26 cellular contexts compared by ENCODE assay signal in genomic region chr4:26791346-26791745, GRCh38.
"Had no signal": no experiment of that assay in that cellular context is flagged by ENCODE, and none has a peak within 500 bp of the region (broad histone marks: within the 10 kb centered on the region; RNA-seq: fewer than 3 reads in every experiment).

No MANE protein-coding gene starts in this region.

- H3K27ac Mint-ChIP-seq: natural killer cell; nephron; neural progenitor cell; stimulated activated effector memory CD8-positive, alpha-beta T cell treated with anti-CD3 and anti-CD28 coated beads, Interleukin-12 subunit alpha, Interleukin-12 subunit beta, amount 100 ng/mL, for 72 hours; stimulated activated naive B cell treated with anti-CD40 and anti-IgM and Interleukin-4, amounts not matched to agents 10 μg/mL and 1 μg/mL and 100 μg/mL, for 72 hours; stimulated activated naive CD8-positive, alpha-beta T cell treated with anti-CD3 and anti-CD28 coated beads, Interleukin-15, Interleukin-2, amounts not matched to agents 100 ng/mL and 50 ng/mL, for 24 hours had no signal

- H3K27ac ChIP-seq: neural progenitor cell, ovary, parathyroid adenoma, prostate gland, right lobe of liver, sigmoid colon, stomach, thoracic aorta, thyroid gland, tibial nerve, upper lobe of left lung, vagina had no signal

- H3K4me1 ChIP-seq: right lobe of liver had no signal

- H3K36me3 Mint-ChIP-seq: stimulated activated effector memory CD8-positive, alpha-beta T cell treated with anti-CD3 and anti-CD28 coated beads, Interleukin-12 subunit alpha, Interleukin-12 subunit beta, amount 100 ng/mL, for 72 hours had no signal

- ATAC-seq: natural killer cell; right cardiac atrium; right lobe of liver; stimulated activated effector memory CD8-positive, alpha-beta T cell treated with anti-CD3 and anti-CD28 coated beads, Interleukin-12 subunit alpha, Interleukin-12 subunit beta, amount 100 ng/mL, for 72 hours; stimulated activated naive B cell treated with anti-CD40 and anti-IgM and Interleukin-4, amounts not matched to agents 10 μg/mL and 1 μg/mL and 100 μg/mL, for 72 hours had no signal

- DNase-seq: natural killer cell; occipital lobe; ovary; right cardiac atrium; right lobe of liver; sigmoid colon; small intestine; stimulated activated CD4-positive, alpha-beta T cell treated with anti-CD3 and anti-CD28 coated beads, Interleukin-15, amount 100 ng/mL, for 24 hours; stimulated activated CD4-positive, alpha-beta T cell treated with anti-CD3 and anti-CD28 coated beads, Interleukin-2, amount 100 ng/mL, for 24 hours; stimulated activated CD4-positive, alpha-beta T cell treated with anti-CD3 and anti-CD28 coated beads, Interleukin-2, amount 100 ng/mL, for 48 hours; stimulated activated CD4-positive, alpha-beta T cell treated with anti-CD3 and anti-CD28 coated beads, Interleukin-4, amount 100 ng/mL, for 24 hours; stimulated activated naive B cell treated with anti-CD40 and anti-IgM and Interleukin-4, amounts not matched to agents 10 μg/mL and 1 μg/mL and 100 μg/mL, for 72 hours; stimulated activated naive CD4-positive, alpha-beta T cell treated with Interleukin-2 at 50 U/mL for 16 hours; stomach; thyroid gland; trophoblast cell; upper lobe of left lung had no signal

- H3K4me3 ChIP-seq: neural progenitor cell, ovary, prostate gland, right lobe of liver, sigmoid colon, stomach, thoracic aorta, thyroid gland, tibial nerve, upper lobe of left lung, vagina had no signal

- H3K36me3 ChIP-seq: neural progenitor cell, ovary, prostate gland, right lobe of liver, sigmoid colon, stomach, thoracic aorta, thyroid gland, tibial nerve, upper lobe of left lung, vagina had no signal

- H3K4me3 Mint-ChIP-seq: natural killer cell; nephron; neural progenitor cell; stimulated activated effector memory CD8-positive, alpha-beta T cell treated with anti-CD3 and anti-CD28 coated beads, Interleukin-12 subunit alpha, Interleukin-12 subunit beta, amount 100 ng/mL, for 72 hours; stimulated activated naive B cell treated with anti-CD40 and anti-IgM and Interleukin-4, amounts not matched to agents 10 μg/mL and 1 μg/mL and 100 μg/mL, for 72 hours; stimulated activated naive CD8-positive, alpha-beta T cell treated with anti-CD3 and anti-CD28 coated beads, Interleukin-15, Interleukin-2, amounts not matched to agents 100 ng/mL and 50 ng/mL, for 24 hours had no signal

- H3K9me3 Mint-ChIP-seq: neural progenitor cell; stimulated activated effector memory CD8-positive, alpha-beta T cell treated with anti-CD3 and anti-CD28 coated beads, Interleukin-12 subunit alpha, Interleukin-12 subunit beta, amount 100 ng/mL, for 72 hours; stimulated activated naive B cell treated with anti-CD40 and anti-IgM and Interleukin-4, amounts not matched to agents 10 μg/mL and 1 μg/mL and 100 μg/mL, for 72 hours; stimulated activated naive CD8-positive, alpha-beta T cell treated with anti-CD3 and anti-CD28 coated beads, Interleukin-15, Interleukin-2, amounts not matched to agents 100 ng/mL and 50 ng/mL, for 24 hours had no signal

- H3K9me3 ChIP-seq: ovary, prostate gland, right lobe of liver, sigmoid colon, stomach, thoracic aorta, thyroid gland, tibial nerve, upper lobe of left lung, vagina had no signal

- H3K27me3 ChIP-seq: neural progenitor cell, ovary, right lobe of liver, sigmoid colon, stomach, thyroid gland, tibial nerve, upper lobe of left lung, vagina had no signal
